ENCODE assay signal across 10 cellular contexts in the genomic region with DNA sequence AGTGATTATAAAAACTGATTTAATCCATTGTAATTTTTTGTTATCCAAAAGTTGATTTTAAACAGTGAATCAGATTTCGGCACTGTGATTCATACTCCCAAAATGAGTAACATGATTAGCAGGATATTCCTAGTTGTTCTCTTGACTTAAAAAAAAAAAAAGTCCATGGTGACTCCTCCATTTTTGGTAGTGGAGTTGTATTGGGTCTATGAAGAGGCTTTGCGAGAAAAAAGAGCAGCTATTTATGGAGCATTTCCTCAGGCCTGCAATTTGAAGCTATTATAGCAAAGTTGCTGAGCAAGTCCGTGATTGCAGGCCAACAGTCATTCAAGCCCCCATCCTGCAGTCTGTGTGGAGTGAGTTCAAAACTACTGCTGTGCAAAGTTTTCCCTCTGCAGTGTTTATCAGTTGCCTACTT. TPM values are rescaled to one million over a fixed set of nuclear protein-coding genes. Genes with fewer than 3 reads are reported as not detected.
DNase-seq lines count a peak whose midpoint lies in the region; ATAC-seq and TF ChIP-seq lines count a peak whose summit lies in the region.
"Had no signal": no experiment of that assay in that cellular context is flagged by ENCODE, and none has a peak within 500 bp of the region (broad histone marks: within the 10 kb centered on the region; RNA-seq: fewer than 3 reads in every experiment).

No MANE protein-coding gene starts in this region.

- H3K27me3 Mint-ChIP-seq in activated T-helper 17 cell treated with anti-CD3 and anti-CD28 coated beads, Interleukin-2, amount 50 U/mL, for 72 hours = peaks cover 10% of the 10 kb centered on the region

- TF ChIP-seq CTCF in AG10803 (conservative IDR thresholded peaks at IDR 0.05; ENCODE audit: low read length) = no peak
- no peak for TF ChIP-seq CTCF in fibroblast of pulmonary artery (IDR thresholded peaks at IDR 0.05; ENCODE audit: low read length, missing control alignments)
- no peak for TF ChIP-seq CTCF in GM13976 (IDR thresholded peaks at IDR 0.05; ENCODE audit: borderline replicate concordance, control extremely low read depth, extremely low read depth, insufficient read depth, missing control alignments)

- H3K27ac ChIP-seq in SJSA1 = peak overlapping the region; percentile 49
- H3K27ac ChIP-seq in muscle layer of duodenum (ENCODE audit: low read length) = peak overlapping the region; percentile 51

- DNase-seq in AG10803 (ENCODE audit: low read depth) (peak; percentile 82), SJSA1 (ENCODE audit: low read depth in 1 of 2, low spot score in 2 of 2) (peak; percentile 37 to 44), fibroblast of pulmonary artery (ENCODE audit: low read depth) (peak; percentile 83), GM13976 (ENCODE audit: low spot score) (no peak)
- DNase-seq: CD4-positive, alpha-beta T cell; T-cell had no signal

- H3K4me3 ChIP-seq in AG10803 (ENCODE audit: low read length) (peak overlapping the region; percentile 7; the same call in 1 of the 2 replicates), SJSA1 (no peak overlapping the region), fibroblast of pulmonary artery (replicated peaks; ENCODE audit: low read depth, low read length) (peak overlapping the region; percentile 16), muscle layer of duodenum (ENCODE audit: low read depth in 1 of 2, low read length in 2 of 2) (no peak overlapping the region)

- H3K27me3 ChIP-seq in SJSA1 (replicated peaks) (no peaks in the 10 kb centered on the region), muscle layer of duodenum (ENCODE audit: low read depth, low read length) (no peaks in the 10 kb centered on the region)

- H3K36me3 ChIP-seq in SJSA1 = no peaks in the 10 kb centered on the region
- no peaks in the 10 kb centered on the region for H3K36me3 ChIP-seq in muscle layer of duodenum (ENCODE audit: control insufficient read depth in 1 of 2, insufficient read depth in 2 of 2, low read length in 2 of 2)

- ATAC-seq in activated T-helper 17 cell treated with anti-CD3 and anti-CD28 coated beads, Interleukin-2, amount 50 U/mL, for 72 hours (replicated peaks) = no peak
- ATAC-seq in HG03432 (IDR thresholded peaks at IDR 0.05; ENCODE audit: unreplicated experiment) (no peak), HG03439 (IDR thresholded peaks at IDR 0.05; ENCODE audit: unreplicated experiment) (no peak)
- ATAC-seq: T-cell had no signal

- H3K4me3 Mint-ChIP-seq in activated T-helper 17 cell treated with anti-CD3 and anti-CD28 coated beads, Interleukin-2, amount 50 U/mL, for 72 hours = no peak overlapping the region
- H3K4me3 Mint-ChIP-seq: CD4-positive, alpha-beta T cell; T-cell had no signal

- H3K9me3 Mint-ChIP-seq in activated T-helper 17 cell treated with anti-CD3 and anti-CD28 coated beads, Interleukin-2, amount 50 U/mL, for 72 hours = no peaks in the 10 kb centered on the region
- H3K9me3 Mint-ChIP-seq: CD4-positive, alpha-beta T cell had no signal

- in situ Hi-C loops in GM13976 (cut with MboI; ENCODE audit: low sequenced_read_pairs, unreplicated experiment) = no loop called here

- no peaks in the 10 kb centered on the region for H3K36me3 Mint-ChIP-seq in activated T-helper 17 cell treated with anti-CD3 and anti-CD28 coated beads, Interleukin-2, amount 50 U/mL, for 72 hours (ENCODE audit: low read depth)
- H3K36me3 Mint-ChIP-seq: T-cell had no signal

- peaks cover 14% of the 10 kb centered on the region for H3K4me1 ChIP-seq in SJSA1 (replicated peaks)
- peaks cover 0 to 14% of the 10 kb centered on the region in 2 donors for H3K4me1 ChIP-seq in muscle layer of duodenum (ENCODE audit: control insufficient read depth in 1 of 2, insufficient read depth in 2 of 2, low read length in 2 of 2)

- H3K9me3 ChIP-seq in SJSA1 (replicated peaks) (no peaks in the 10 kb centered on the region), muscle layer of duodenum (ENCODE audit: control insufficient read depth in 1 of 2, low read length in 2 of 2) (no peaks in the 10 kb centered on the region)

- no peaks in the 10 kb centered on the region for H3K4me1 Mint-ChIP-seq in activated T-helper 17 cell treated with anti-CD3 and anti-CD28 coated beads, Interleukin-2, amount 50 U/mL, for 72 hours
- H3K4me1 Mint-ChIP-seq: T-cell had no signal

- H3K27ac Mint-ChIP-seq in activated T-helper 17 cell treated with anti-CD3 and anti-CD28 coated beads, Interleukin-2, amount 50 U/mL, for 72 hours = no peak overlapping the region
- H3K27ac Mint-ChIP-seq: CD4-positive, alpha-beta T cell; T-cell had no signal

RNA-seq across cellular contexts. Expression of gene YAP1, which starts 28.8 kb away (rescaled TPM):
- 30.0 and 38.1 TPM in 2 replicates for total RNA-seq in SJSA1 (2014; rRNA removed; shearing (Covaris generic))
- total RNA-seq in activated T-helper 17 cell treated with anti-CD3 and anti-CD28 coated beads, Interleukin-2, amount 50 U/mL, for 72 hours = under 1 TPM; 0.30 to 0.98 TPM

Comparison
In these comparisons a context has a peak if more than half of its experiments do, and no peak if none do; other contexts are left out.
1. H3K4me3 ChIP-seq: peak in AG10803 (single experiment) and fibroblast of pulmonary artery (single experiment); none in SJSA1 (single experiment) and muscle layer of duodenum (0 of 2).
2. RNA of gene YAP1, which starts 28.8 kb away (total RNA-seq): 30.0 to 38.1 TPM in SJSA1; 0.30 to 0.98 TPM in activated T-helper 17 cell treated with anti-CD3 and anti-CD28 coated beads, Interleukin-2, amount 50 U/mL, for 72 hours; every median in the first group is over 10 times any median in the second.